10 cellular contexts compared by ENCODE assay signal in genomic region chr7:44959433-44959951, GRCh38. TPM values are rescaled to one million over a fixed set of nuclear protein-coding genes. Genes with fewer than 3 reads are reported as not detected.
A peak's percentile ranks its signal among the peaks of the same experiment; 100 is the strongest.
DNase-seq lines count a peak whose midpoint lies in the region; ATAC-seq, FAIRE-seq and TF ChIP-seq lines count a peak whose summit lies in the region.
"Had no signal": no experiment of that assay in that cellular context is flagged by ENCODE, and none has a peak within 500 bp of the region (broad histone marks: within the 10 kb centered on the region; RNA-seq: fewer than 3 reads in every experiment).

No MANE protein-coding gene starts in this region.

- H3K27ac ChIP-seq in A549 (no peak overlapping the region), Karpas-422 (ENCODE audit: low read length) (no peak overlapping the region)

- H3K9me3 ChIP-seq in A549 (no peaks in the 10 kb centered on the region), Karpas-422 (ENCODE audit: low read length) (no peaks in the 10 kb centered on the region)

- CTCF ChIA-PET in A549 (lab: Yijun Ruan, JAX) = no interaction called here

- TF ChIP-seq POLR2A in A549 (IDR thresholded peaks at IDR 0.05; ENCODE audit: low read length) = no peak

- no peaks in the 10 kb centered on the region for H3K27me3 Mint-ChIP-seq in T-helper 1 cell treated with Interleukin-12 subunit alpha and Interleukin-12 subunit beta and Interleukin-4 antibody, amounts not matched to agents 30 μg/mL and 1 μg/mL, for 36 hours (ENCODE audit: low read depth)
- peaks cover 3% of the 10 kb centered on the region for H3K27me3 Mint-ChIP-seq in chondrocyte (ENCODE audit: low read depth)

- no peaks in the 10 kb centered on the region for H3K9me3 Mint-ChIP-seq in T-helper 1 cell treated with Interleukin-12 subunit alpha and Interleukin-12 subunit beta and Interleukin-4 antibody, amounts not matched to agents 30 μg/mL and 1 μg/mL, for 36 hours
- H3K9me3 Mint-ChIP-seq in chondrocyte (ENCODE audit: low read depth) = no peaks in the 10 kb centered on the region

- H3K79me2 ChIP-seq in Karpas-422 (ENCODE audit: low read length) = no peaks in the 10 kb centered on the region

- 30% methylated on average over 8 of the region's 8 CpGs for WGBS in A549 (ENCODE audit: missing lambda C conversion rate)

- peaks cover 17% of the 10 kb centered on the region for H3K4me1 Mint-ChIP-seq in T-helper 1 cell treated with Interleukin-12 subunit alpha and Interleukin-12 subunit beta and Interleukin-4 antibody, amounts not matched to agents 30 μg/mL and 1 μg/mL, for 36 hours (ENCODE audit: low read depth)
- H3K4me1 Mint-ChIP-seq in chondrocyte (ENCODE audit: low read depth) = no peaks in the 10 kb centered on the region

- H3K4me2 ChIP-seq in A549 (no peak overlapping the region), Karpas-422 (ENCODE audit: low read depth, low read length, poor library complexity, severe bottlenecking) (no peak overlapping the region)

- no peak for FAIRE-seq in A549 (lab: Jason Lieb, UNC)

- H3K4me3 ChIP-seq in A549 = no peak overlapping the region
- no peak overlapping the region for H3K4me3 ChIP-seq in Karpas-422 (ENCODE audit: low read length)

- no peak overlapping the region for H2AFZ ChIP-seq in Karpas-422 (ENCODE audit: low read length)

- peak in 1 of 2 experiments; percentile 46 for DNase-seq in A549 (ENCODE audit: low read depth in 1 of 2, low spot score in 1 of 2)
- peak; percentile 20 for DNase-seq in chondrocyte (ENCODE audit: low spot score)
- DNase-seq in Karpas-422 = no peak
- no peak for DNase-seq in NCI-H1930 (lab: John Stamatoyannopoulos, UW)
- DNase-seq: amygdala, DND-41 had no signal

- no peaks in the 10 kb centered on the region for H3K9me2 ChIP-seq in Karpas-422 (replicated peaks; ENCODE audit: insufficient read depth, low read length)

- peak in 1 of 2 experiments; percentile 36; a peak in 3 of 6 replicates for ATAC-seq in A549
- ATAC-seq in GM18511 (IDR thresholded peaks at IDR 0.05; ENCODE audit: unreplicated experiment) = peak; percentile 36
- no peak for ATAC-seq in GM21717 (IDR thresholded peaks at IDR 0.05; ENCODE audit: unreplicated experiment)
- no peak for ATAC-seq in GM19035 (IDR thresholded peaks at IDR 0.05; ENCODE audit: unreplicated experiment)

- POLR2A ChIA-PET in A549 (lab: Yijun Ruan, JAX) = no interaction called here

- no peaks in the 10 kb centered on the region for H3K4me1 ChIP-seq in A549
- H3K4me1 ChIP-seq in Karpas-422 (ENCODE audit: low read length) = peaks cover 14% of the 10 kb centered on the region

- TF ChIP-seq CTCF in A549 (IDR thresholded peaks at IDR 0.05) (no peak), chondrocyte (IDR thresholded peaks at IDR 0.05) (no peak)

- H3K9ac ChIP-seq in Karpas-422 (ENCODE audit: low read length) = no peak overlapping the region

- H3K27ac Mint-ChIP-seq in T-helper 1 cell treated with Interleukin-12 subunit alpha and Interleukin-12 subunit beta and Interleukin-4 antibody, amounts not matched to agents 30 μg/mL and 1 μg/mL, for 36 hours = peak overlapping the region; percentile 39
- H3K27ac Mint-ChIP-seq in chondrocyte (ENCODE audit: unreplicated experiment) = no peak overlapping the region

- H3K36me3 ChIP-seq in Karpas-422 (ENCODE audit: insufficient read depth, low read length) = no peaks in the 10 kb centered on the region

- no peaks in the 10 kb centered on the region; the same call in 1 of the 2 replicates for H4K20me1 ChIP-seq in Karpas-422 (ENCODE audit: insufficient read depth, low read depth, low read length)

- no peaks in the 10 kb centered on the region for H3K27me3 ChIP-seq in Karpas-422 (ENCODE audit: low read length)

- no peak for TF ChIP-seq RAD21 in A549 (conservative IDR thresholded peaks at IDR 0.05 in 1 of 2, IDR thresholded peaks at IDR 0.05 in 1 of 2)

- no peak overlapping the region for H3K4me3 Mint-ChIP-seq in T-helper 1 cell treated with Interleukin-12 subunit alpha and Interleukin-12 subunit beta and Interleukin-4 antibody, amounts not matched to agents 30 μg/mL and 1 μg/mL, for 36 hours
- no peak overlapping the region for H3K4me3 Mint-ChIP-seq in chondrocyte (ENCODE audit: unreplicated experiment)

- no peak for TF ChIP-seq EP300 in A549 (IDR thresholded peaks at IDR 0.05)

- H3K36me3 Mint-ChIP-seq in T-helper 1 cell treated with Interleukin-12 subunit alpha and Interleukin-12 subunit beta and Interleukin-4 antibody, amounts not matched to agents 30 μg/mL and 1 μg/mL, for 36 hours (ENCODE audit: low read depth) = peaks cover 7% of the 10 kb centered on the region
- no peaks in the 10 kb centered on the region for H3K36me3 Mint-ChIP-seq in chondrocyte (ENCODE audit: low read depth)

TF ChIP-seq in A549, 52 proteins besides CTCF, POLR2A, EP300 and RAD21:
- TF ChIP-seq RFX5 (IDR thresholded peaks at IDR 0.05) = peak; percentile 27; the same call in 1 of the 2 replicates
- TF ChIP-seq BHLHE40 (IDR thresholded peaks at IDR 0.05; ENCODE audit: low read depth, low read length) = peak; percentile 44; the same call in 1 of the 2 replicates
- TF ChIP-seq EHF (CRISPR knock-in tag; IDR thresholded peaks at IDR 0.05) = no peak

RNA-seq across cellular contexts. Expression of gene MYO1G, which starts 19.3 kb away (rescaled TPM):
- polyA plus RNA-seq in A549 (2011; rRNA removed) (0.03 TPM in 1 of 2 replicates, not detected in the other), A549 (2017; fragmentation: RNase III; extraction: RNeasy Plus Mini Kit Qiagen cat#74134 plus additional on column Dnase treatment) (0.04 to 0.12 TPM (median 0.06 TPM) in 3 replicates)
- 0.05 and 0.09 TPM in 2 replicates for polyA plus RNA-seq in A549 (2012; cell fraction: cytosol; rRNA removed)
- polyA plus RNA-seq in A549 (2012; cell fraction: nucleus; rRNA removed) = 0.28 and 0.48 TPM in 2 replicates
- polyA minus RNA-seq in A549 (2011; rRNA and poly(A)+ RNA removed) = 0.33 and 0.73 TPM in 2 replicates
- 0.05 to 0.36 TPM in 2 of 3 replicates, not detected in the other for total RNA-seq in chondrocyte
- total RNA-seq in Karpas-422 (2014; rRNA removed; shearing (Covaris generic); ENCODE audit: low replicate concordance) = 62.4 and 130 TPM in 2 replicates

RNA-seq across cellular contexts. Expression of gene CCM2, which starts 40.5 kb away (rescaled TPM):
- polyA plus RNA-seq in A549 (2011; rRNA removed) (18.9 and 24.8 TPM in 2 replicates), A549 (2017; fragmentation: RNase III; extraction: RNeasy Plus Mini Kit Qiagen cat#74134 plus additional on column Dnase treatment) (33.3 to 38.0 TPM (median 34.6 TPM) in 3 replicates)
- polyA plus RNA-seq in A549 (2012; cell fraction: cytosol; rRNA removed) = 50.6 and 66.6 TPM in 2 replicates
- 65.7 and 80.1 TPM in 2 replicates for polyA plus RNA-seq in A549 (2012; cell fraction: nucleus; rRNA removed)
- 38.7 and 53.4 TPM in 2 replicates for polyA minus RNA-seq in A549 (2011; rRNA and poly(A)+ RNA removed)
- total RNA-seq in chondrocyte = 43.7 to 53.7 TPM (median 47.8 TPM) in 3 replicates
- 42.5 and 78.8 TPM in 2 replicates for total RNA-seq in Karpas-422 (2014; rRNA removed; shearing (Covaris generic); ENCODE audit: low replicate concordance)

Comparison
In these comparisons a context has a peak if more than half of its experiments do, and no peak if none do; other contexts are left out.
1. RNA of gene MYO1G, which starts 19.3 kb away (total RNA-seq): 62.4 to 130 TPM in Karpas-422; 0.05 to 0.36 TPM in chondrocyte; every median in the first group is over 10 times any median in the second.